ENCODE assay signal across 8 cellular contexts in the genomic region with DNA sequence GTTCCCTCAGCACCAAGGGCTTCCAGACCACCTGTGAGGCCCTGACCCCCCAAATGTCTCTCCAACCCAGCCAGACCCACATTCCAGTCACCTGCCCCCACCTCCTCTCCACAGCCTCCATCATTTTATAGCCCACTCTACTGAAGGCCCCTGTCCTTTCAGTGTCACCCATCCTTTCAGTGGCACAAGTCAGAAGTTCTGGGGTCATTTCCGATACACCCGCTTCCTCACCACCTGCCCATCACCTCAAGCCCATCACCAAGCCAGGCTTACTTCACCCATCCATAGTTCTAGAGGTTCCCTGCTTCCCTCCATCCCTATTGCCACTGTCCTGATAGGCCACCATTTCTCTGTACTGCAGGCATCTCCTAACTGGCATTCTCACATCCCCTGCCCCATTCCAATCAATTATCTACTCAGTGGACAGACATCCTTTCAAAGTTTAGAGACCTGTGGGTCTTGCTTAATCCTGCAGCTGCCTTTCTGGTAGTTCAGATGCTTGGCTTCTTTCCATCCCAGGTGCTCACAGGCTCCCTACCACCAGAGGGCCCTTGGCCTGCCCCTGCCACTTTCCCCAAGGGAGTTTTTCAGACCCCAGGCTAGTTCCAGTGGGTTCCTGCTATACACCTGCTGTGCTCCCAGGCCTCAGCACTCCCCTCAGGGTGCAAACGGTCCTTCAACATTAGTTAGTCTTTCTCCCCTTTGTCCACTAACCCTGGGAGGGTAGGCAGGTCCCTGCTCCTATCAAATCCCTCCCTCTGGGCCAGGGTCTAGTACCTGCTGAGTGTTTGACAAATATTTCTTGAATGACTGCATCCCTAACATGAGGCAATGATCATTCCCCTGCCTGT. TPM values are rescaled to one million over a fixed set of nuclear protein-coding genes. Genes with fewer than 3 reads are reported as not detected.
A peak's percentile ranks its signal among the peaks of the same experiment; 100 is the strongest.
DNase-seq lines count a peak whose midpoint lies in the region; ATAC-seq and TF ChIP-seq lines count a peak whose summit lies in the region.

No MANE protein-coding gene starts in this region.

- H3K27me3 ChIP-seq in lung (ENCODE audit: control insufficient read depth, insufficient read depth), result no peaks in the 10 kb centered on the region

- TF ChIP-seq RAD21 in Ishikawa (IDR thresholded peaks at IDR 0.05; ENCODE audit: low read depth), result peak; percentile 44; the same call in 1 of the 2 replicates

- peak overlapping the region; percentile 6 for H3K27ac Mint-ChIP-seq in T-helper 17 cell

- no peak overlapping the region for H3K4me3 Mint-ChIP-seq in T-helper 17 cell

- TF ChIP-seq EP300 in Ishikawa (IDR thresholded peaks at IDR 0.05; ENCODE audit: borderline replicate concordance), result no peak

- H3K4me1 Mint-ChIP-seq in T-helper 17 cell, result peaks cover 17% of the 10 kb centered on the region

- H3K36me3 Mint-ChIP-seq in T-helper 17 cell (ENCODE audit: low read depth), result peaks cover 3% of the 10 kb centered on the region

- TF ChIP-seq CTCF in lung (IDR thresholded peaks at IDR 0.05; ENCODE audit: control extremely low read depth, extremely low read depth), result no peak

- ATAC-seq in T-helper 17 cell (no peak), lung (ENCODE audit: insufficient read depth, low FRiP score) (peak; percentile 57), HG03442 (IDR thresholded peaks at IDR 0.05; ENCODE audit: unreplicated experiment) (no peak), HG02870 (IDR thresholded peaks at IDR 0.05; ENCODE audit: unreplicated experiment) (no peak), GM18861 (IDR thresholded peaks at IDR 0.05; ENCODE audit: unreplicated experiment) (no peak)

- DNase-seq in COR-L47 (lab: John Stamatoyannopoulos, UW) (peak; percentile 47), T-helper 17 cell (no peak), lung (ENCODE audit: low spot score) (peak; percentile 46), NCI-H128 (lab: John Stamatoyannopoulos, UW; ENCODE audit: unreplicated experiment) (no peak)

- H3K27me3 Mint-ChIP-seq in T-helper 17 cell, result no peaks in the 10 kb centered on the region

- H3K4me3 ChIP-seq in lung, result no peak overlapping the region

- H3K27ac ChIP-seq in lung (ENCODE audit: low read depth in 1 of 2, low read length in 1 of 2), result peak overlapping the region in 1 of 2 donors; percentile 43

- H3K4me1 ChIP-seq in lung (ENCODE audit: control insufficient read depth in 2 of 2, insufficient read depth in 2 of 2, low read length in 2 of 2), result peaks cover 6 to 37% of the 10 kb centered on the region in 2 donors

- peaks cover 0 to 1% of the 10 kb centered on the region in 2 donors for H3K36me3 ChIP-seq in lung (ENCODE audit: control insufficient read depth in 2 of 2, insufficient read depth in 2 of 2, low read length in 2 of 2)

- WGBS in lung, 2 donors, result 79 to 91% methylated on average over 3 of the region's 3 CpGs

- no peaks in the 10 kb centered on the region for H3K9me3 ChIP-seq in T-helper 17 cell (ENCODE audit: control insufficient read depth, low read length, poor library complexity, severe bottlenecking)
- H3K9me3 ChIP-seq in lung (ENCODE audit: control insufficient read depth in 2 of 2, insufficient read depth in 1 of 2, low read length in 1 of 2), result no peaks in the 10 kb centered on the region

TF ChIP-seq in Ishikawa, 13 proteins besides CTCF, POLR2A, EP300 and RAD21:
- TF ChIP-seq FOXM1 (IDR thresholded peaks at IDR 0.05; ENCODE audit: borderline replicate concordance, low read depth), result no peak
- no peak for TF ChIP-seq CREB1 (IDR thresholded peaks at IDR 0.05; ENCODE audit: low read depth)

RNA-seq across cellular contexts. Expression of gene KCNQ1OT1, which starts 7.6 kb away (rescaled TPM):
- total RNA-seq in T-helper 17 cell, result under 1 TPM; 0.20 to 0.23 TPM
- 10 to 100 TPM in 1 of 2 donors, 1 to 10 TPM in 1; 2.9 to 14.5 TPM for total RNA-seq in lung
- under 1 TPM; 0.02 to 0.55 TPM for polyA plus RNA-seq in lung

Comparison
In these comparisons a context has a peak if more than half of its experiments do, and no peak if none do; other contexts are left out.
1. DNase-seq: peak in COR-L47 (single experiment) and lung (single experiment); none in T-helper 17 cell (0 of 3) and NCI-H128 (single experiment).